ENCODE assay signal across 27 cellular contexts in the genomic region with DNA sequence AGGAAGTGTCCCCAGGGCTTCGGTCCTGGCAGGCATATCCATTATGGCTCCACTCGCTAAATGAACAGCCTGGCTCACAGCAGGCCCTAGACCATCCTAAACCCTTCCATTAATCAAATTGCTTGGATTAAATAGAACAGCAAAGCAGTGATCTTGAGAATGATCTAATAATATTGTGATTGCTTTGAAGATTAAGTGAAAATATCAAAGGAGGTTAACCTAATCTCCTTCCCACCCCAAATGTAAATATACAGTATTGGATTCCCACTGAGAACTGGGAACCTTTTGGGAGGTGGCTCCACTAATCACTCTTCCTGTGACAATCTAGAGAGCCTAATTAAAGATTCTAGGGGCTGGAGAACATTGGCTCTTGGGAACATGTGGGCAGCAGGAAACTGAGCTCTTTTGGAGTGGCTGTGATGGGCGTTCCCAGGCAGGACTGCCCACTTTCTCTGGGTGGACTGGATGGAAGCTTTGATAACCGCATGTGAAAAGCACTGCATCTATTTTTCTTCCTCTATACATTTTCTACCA.
DNase-seq lines count a peak whose midpoint lies in the region; ATAC-seq, FAIRE-seq and TF ChIP-seq lines count a peak whose summit lies in the region.
"Had no signal": no experiment of that assay in that cellular context is flagged by ENCODE, and none has a peak within 500 bp of the region (broad histone marks: within the 10 kb centered on the region; RNA-seq: fewer than 3 reads in every experiment).

No MANE protein-coding gene starts in this region.

- H3K36me3 Mint-ChIP-seq in activated CD8-positive, alpha-beta memory T cell treated with anti-CD3 and anti-CD28 coated beads, Interleukin-2, amount 10 ng/mL, durations not matched to agents 7 days and 5 days = no peaks in the 10 kb centered on the region

- no peaks in the 10 kb centered on the region for H3K9me3 Mint-ChIP-seq in activated CD8-positive, alpha-beta memory T cell treated with anti-CD3 and anti-CD28 coated beads, Interleukin-2, amount 10 ng/mL, durations not matched to agents 7 days and 5 days (ENCODE audit: low read depth)
- H3K9me3 Mint-ChIP-seq: dendritic cell treated with granulocyte-macrophage colony-stimulating factor and Interleukin-4, amounts not matched to agents 40 ng/mL and 50 ng/mL, for 4 days; stimulated activated naive CD8-positive, alpha-beta T cell treated with anti-CD3 and anti-CD28 coated beads, Interleukin-15, Interleukin-2, amounts not matched to agents 100 ng/mL and 50 ng/mL, for 24 hours had no signal

- H3K27me3 ChIP-seq in small intestine (ENCODE audit: control insufficient read depth in 2 of 2, insufficient read depth in 2 of 2, low read length in 2 of 2) (no peaks in the 10 kb centered on the region), left lung (peaks cover 0 to 26% of the 10 kb centered on the region in 2 donors)
- H3K27me3 ChIP-seq: brain microvascular endothelial cell, neutrophil, transverse colon had no signal

- TF ChIP-seq POLR2A in GM18505 (IDR thresholded peaks at IDR 0.05; ENCODE audit: borderline replicate concordance, extremely low read depth, insufficient read depth, insufficient read length) = no peak

- TF ChIP-seq CTCF in left lung (IDR thresholded peaks at IDR 0.05) = no peak

- peaks cover 18% of the 10 kb centered on the region for H3K27me3 Mint-ChIP-seq in activated CD8-positive, alpha-beta memory T cell treated with anti-CD3 and anti-CD28 coated beads, Interleukin-2, amount 10 ng/mL, durations not matched to agents 7 days and 5 days

- 58 to 69% (median 60%) methylated on average over 4 of the region's 4 CpGs for WGBS in small intestine, 3 donors

- no peak overlapping the region for H3K4me3 ChIP-seq in small intestine (ENCODE audit: low read depth in 1 of 2, low read length in 2 of 2)
- no peak overlapping the region for H3K4me3 ChIP-seq in left lung
- H3K4me3 ChIP-seq: A549, HAP-1, SJSA1, transverse colon had no signal

- H3K4me3 Mint-ChIP-seq in activated CD8-positive, alpha-beta memory T cell treated with anti-CD3 and anti-CD28 coated beads, Interleukin-2, amount 10 ng/mL, durations not matched to agents 7 days and 5 days = no peak overlapping the region
- H3K4me3 Mint-ChIP-seq: activated B cell treated with CpG ODN at 0.5 μM for 24 hours; dendritic cell treated with granulocyte-macrophage colony-stimulating factor and Interleukin-4, amounts not matched to agents 40 ng/mL and 50 ng/mL, for 4 days; stimulated activated naive CD8-positive, alpha-beta T cell treated with anti-CD3 and anti-CD28 coated beads, Interleukin-15, Interleukin-2, amounts not matched to agents 100 ng/mL and 50 ng/mL, for 24 hours had no signal

- no peak for FAIRE-seq in small intestine (lab: Jason Lieb, UNC)
- FAIRE-seq: A549, frontal cortex had no signal

- peak; percentile 1 for DNase-seq in activated CD8-positive, alpha-beta memory T cell treated with anti-CD3 and anti-CD28 coated beads for 24 hours
- DNase-seq in activated CD8-positive, alpha-beta memory T cell treated with anti-CD3 and anti-CD28 coated beads, Interleukin-2, amount 10 ng/mL, durations not matched to agents 7 days and 5 days = no peak
- DNase-seq in NCI-H2029 treated with DMSO at 0.1 percent for 48 hours (lab: John Stamatoyannopoulos, UW) = peak; percentile 53
- DNase-seq in cerebellar cortex (ENCODE audit: low spot score) = peak; percentile 21
- peak; percentile 32 for DNase-seq in small intestine
- no peak for DNase-seq in activated naive CD4-positive, alpha-beta T cell treated with Interleukin-2 at 50 U/mL for 16 hours
- DNase-seq in left lung = no peak
- DNase-seq: activated B cell treated with CpG ODN at 0.5 μM for 24 hours, brain microvascular endothelial cell, DND-41, left ventricle myocardium superior, NCI-H1048, NCI-H446 treated with DMSO at 0.1 percent for 48 hours, right cardiac atrium, T-helper 2 cell, transverse colon had no signal

- no peaks in the 10 kb centered on the region for H3K4me1 Mint-ChIP-seq in activated CD8-positive, alpha-beta memory T cell treated with anti-CD3 and anti-CD28 coated beads, Interleukin-2, amount 10 ng/mL, durations not matched to agents 7 days and 5 days
- H3K4me1 Mint-ChIP-seq: activated B cell treated with CpG ODN at 0.5 μM for 24 hours had no signal

- no peak for ATAC-seq in activated CD8-positive, alpha-beta memory T cell treated with anti-CD3 and anti-CD28 coated beads, Interleukin-2, amount 10 ng/mL, durations not matched to agents 7 days and 5 days
- no peak for ATAC-seq in left lung
- no peak for ATAC-seq in GM18505 (IDR thresholded peaks at IDR 0.05; ENCODE audit: unreplicated experiment)
- ATAC-seq: A549, left ventricle myocardium superior had no signal

- H3K9me3 ChIP-seq in small intestine (ENCODE audit: control insufficient read depth, low read depth) (no peaks in the 10 kb centered on the region), left lung (no peaks in the 10 kb centered on the region)
- H3K9me3 ChIP-seq: A549, HAP-1, neutrophil, SJSA1, transverse colon had no signal

- intact Hi-C loops in left lung (cut with DNase I) = no loop called here

- H3K27ac Mint-ChIP-seq in activated CD8-positive, alpha-beta memory T cell treated with anti-CD3 and anti-CD28 coated beads, Interleukin-2, amount 10 ng/mL, durations not matched to agents 7 days and 5 days = no peak overlapping the region
- H3K27ac Mint-ChIP-seq: activated B cell treated with CpG ODN at 0.5 μM for 24 hours; dendritic cell treated with granulocyte-macrophage colony-stimulating factor and Interleukin-4, amounts not matched to agents 40 ng/mL and 50 ng/mL, for 4 days; stimulated activated naive CD8-positive, alpha-beta T cell treated with anti-CD3 and anti-CD28 coated beads, Interleukin-15, Interleukin-2, amounts not matched to agents 100 ng/mL and 50 ng/mL, for 24 hours had no signal

- H3K36me3 ChIP-seq in small intestine (ENCODE audit: control insufficient read depth in 2 of 2, insufficient read depth in 2 of 2, low read length in 2 of 2) (no peaks in the 10 kb centered on the region), left lung (no peaks in the 10 kb centered on the region)
- H3K36me3 ChIP-seq: brain microvascular endothelial cell, HAP-1, neutrophil, SJSA1, transverse colon had no signal

- H3K27ac ChIP-seq in small intestine (ENCODE audit: low read depth in 1 of 2, low read length in 1 of 2) = no peak overlapping the region
- H3K27ac ChIP-seq in left lung = no peak overlapping the region
- H3K27ac ChIP-seq: A549, brain microvascular endothelial cell, C4-2B, epithelial cell of prostate, KMS-11, neutrophil, SJSA1, transverse colon had no signal

- H3K4me1 ChIP-seq in small intestine (ENCODE audit: control insufficient read depth in 2 of 2, insufficient read depth in 1 of 2, low read depth in 1 of 2, low read length in 1 of 2) (no peaks in the 10 kb centered on the region), left lung (no peaks in the 10 kb centered on the region)
- H3K4me1 ChIP-seq: A549, HAP-1, SJSA1 had no signal

- CTCF ChIA-PET in activated CD8-positive, alpha-beta memory T cell treated with anti-CD3 and anti-CD28 coated beads, Interleukin-2, amount 10 ng/mL, durations not matched to agents 7 days and 5 days (lab: Charles Lee) = no interaction called here

Comparison
In these comparisons a context has a peak if more than half of its experiments do, and no peak if none do; other contexts are left out.
1. DNase-seq: peak in activated CD8-positive, alpha-beta memory T cell treated with anti-CD3 and anti-CD28 coated beads for 24 hours (single experiment), NCI-H2029 treated with DMSO at 0.1 percent for 48 hours (single experiment), cerebellar cortex (single experiment) and small intestine (single experiment); none in activated CD8-positive, alpha-beta memory T cell treated with anti-CD3 and anti-CD28 coated beads, Interleukin-2, amount 10 ng/mL, durations not matched to agents 7 days and 5 days (single experiment), activated naive CD4-positive, alpha-beta T cell treated with Interleukin-2 at 50 U/mL for 16 hours (single experiment) and left lung (0 of 2).